In the genomic region with DNA sequence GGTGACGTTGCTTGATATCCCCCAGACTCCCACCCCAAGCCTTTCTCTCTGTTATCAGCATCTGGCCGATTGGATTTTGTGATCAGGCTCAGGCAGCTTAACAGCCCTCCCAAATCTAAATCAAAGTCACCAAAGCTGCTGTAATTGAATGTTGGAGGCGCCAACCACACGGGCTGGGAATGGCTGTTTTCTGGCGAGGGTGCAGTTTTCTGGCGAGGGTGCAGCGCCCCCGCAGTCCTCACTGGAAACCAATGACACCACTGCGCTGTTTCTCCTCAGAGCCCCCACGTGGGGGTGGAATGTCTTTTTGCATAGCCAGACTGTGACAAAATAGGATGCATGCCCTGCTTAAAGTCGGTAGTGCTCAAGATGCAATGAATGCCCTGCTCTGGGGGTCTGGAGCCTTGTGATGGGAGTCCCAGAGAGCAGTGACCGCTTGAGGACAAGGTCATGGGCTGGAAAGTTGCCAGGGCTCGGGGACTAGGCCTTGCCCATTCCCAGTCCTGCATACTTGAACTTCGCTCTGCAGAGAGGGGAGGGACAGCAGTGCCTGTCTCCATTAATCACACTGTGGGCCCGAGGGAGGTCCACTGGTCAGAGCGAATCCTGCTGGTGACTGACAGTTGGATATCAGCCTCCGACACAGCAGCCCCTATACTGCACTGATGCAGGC, we compare ENCODE assay signal across 1 cellular context.
TF ChIP-seq lines count a peak whose summit lies in the region.

No MANE protein-coding gene starts in this region.

TF ChIP-seq in HepG2, 621 proteins besides CTCF, POLR2A, EP300 and RAD21 (continued from another document):
- TF ChIP-seq, protein P1, sequence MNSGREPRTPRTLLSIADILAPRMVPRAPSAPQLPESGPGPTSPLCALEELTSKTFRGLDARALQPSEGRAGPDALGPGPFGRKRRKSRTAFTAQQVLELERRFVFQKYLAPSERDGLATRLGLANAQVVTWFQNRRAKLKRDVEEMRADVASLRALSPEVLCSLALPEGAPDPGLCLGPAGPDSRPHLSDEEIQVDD (CRISPR knock-in tag; IDR thresholded peaks at IDR 0.05; ENCODE audit: borderline replicate concordance), result no peak
- TF ChIP-seq, protein P2, sequence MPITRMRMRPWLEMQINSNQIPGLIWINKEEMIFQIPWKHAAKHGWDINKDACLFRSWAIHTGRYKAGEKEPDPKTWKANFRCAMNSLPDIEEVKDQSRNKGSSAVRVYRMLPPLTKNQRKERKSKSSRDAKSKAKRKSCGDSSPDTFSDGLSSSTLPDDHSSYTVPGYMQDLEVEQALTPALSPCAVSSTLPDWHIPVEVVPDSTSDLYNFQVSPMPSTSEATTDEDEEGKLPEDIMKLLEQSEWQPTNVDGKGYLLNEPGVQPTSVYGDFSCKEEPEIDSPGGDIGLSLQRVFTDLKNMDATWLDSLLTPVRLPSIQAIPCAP (CRISPR knock-in tag; IDR thresholded peaks at IDR 0.05; ENCODE audit: low read depth), result no peak
- no peak for TF ChIP-seq RORA (CRISPR knock-in tag; IDR thresholded peaks at IDR 0.05)
- TF ChIP-seq ZNF530 (CRISPR knock-in tag; IDR thresholded peaks at IDR 0.05; ENCODE audit: low read depth), result no peak
- no peak for TF ChIP-seq ELF1 (CRISPR knock-in tag; IDR thresholded peaks at IDR 0.05)
- no peak for TF ChIP-seq ZBTB21 (CRISPR knock-in tag; IDR thresholded peaks at IDR 0.05)
- peak; percentile 76; the same call in 1 of the 2 replicates for TF ChIP-seq MTA1 (CRISPR knock-in tag; IDR thresholded peaks at IDR 0.05; ENCODE audit: borderline replicate concordance)
- TF ChIP-seq PHF5A (CRISPR knock-in tag; IDR thresholded peaks at IDR 0.05; ENCODE audit: low read depth, unreplicated experiment), result no peak
- 0 out of 2 replicates have a peak, but pooled peaks have one; percentile 34 for TF ChIP-seq ZNF644 (CRISPR knock-in tag; IDR thresholded peaks at IDR 0.05; ENCODE audit: low read depth)
- no peak for TF ChIP-seq ADNP (CRISPR knock-in tag; IDR thresholded peaks at IDR 0.05)
- TF ChIP-seq, protein P3, sequence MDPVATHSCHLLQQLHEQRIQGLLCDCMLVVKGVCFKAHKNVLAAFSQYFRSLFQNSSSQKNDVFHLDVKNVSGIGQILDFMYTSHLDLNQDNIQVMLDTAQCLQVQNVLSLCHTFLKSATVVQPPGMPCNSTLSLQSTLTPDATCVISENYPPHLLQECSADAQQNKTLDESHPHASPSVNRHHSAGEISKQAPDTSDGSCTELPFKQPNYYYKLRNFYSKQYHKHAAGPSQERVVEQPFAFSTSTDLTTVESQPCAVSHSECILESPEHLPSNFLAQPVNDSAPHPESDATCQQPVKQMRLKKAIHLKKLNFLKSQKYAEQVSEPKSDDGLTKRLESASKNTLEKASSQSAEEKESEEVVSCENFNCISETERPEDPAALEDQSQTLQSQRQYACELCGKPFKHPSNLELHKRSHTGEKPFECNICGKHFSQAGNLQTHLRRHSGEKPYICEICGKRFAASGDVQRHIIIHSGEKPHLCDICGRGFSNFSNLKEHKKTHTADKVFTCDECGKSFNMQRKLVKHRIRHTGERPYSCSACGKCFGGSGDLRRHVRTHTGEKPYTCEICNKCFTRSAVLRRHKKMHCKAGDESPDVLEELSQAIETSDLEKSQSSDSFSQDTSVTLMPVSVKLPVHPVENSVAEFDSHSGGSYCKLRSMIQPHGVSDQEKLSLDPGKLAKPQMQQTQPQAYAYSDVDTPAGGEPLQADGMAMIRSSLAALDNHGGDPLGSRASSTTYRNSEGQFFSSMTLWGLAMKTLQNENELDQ (CRISPR knock-in tag; IDR thresholded peaks at IDR 0.05; ENCODE audit: borderline replicate concordance), result no peak
- no peak for TF ChIP-seq ARHGAP35 (CRISPR knock-in tag; IDR thresholded peaks at IDR 0.05; ENCODE audit: borderline replicate concordance)
- TF ChIP-seq ZNF383 (CRISPR knock-in tag; IDR thresholded peaks at IDR 0.05; ENCODE audit: borderline replicate concordance), result no peak
TF ChIP-seq in HepG2: peak in this region for 115.
